Comparison of ENCODE assay signal across 21 cellular contexts in the genomic region with DNA sequence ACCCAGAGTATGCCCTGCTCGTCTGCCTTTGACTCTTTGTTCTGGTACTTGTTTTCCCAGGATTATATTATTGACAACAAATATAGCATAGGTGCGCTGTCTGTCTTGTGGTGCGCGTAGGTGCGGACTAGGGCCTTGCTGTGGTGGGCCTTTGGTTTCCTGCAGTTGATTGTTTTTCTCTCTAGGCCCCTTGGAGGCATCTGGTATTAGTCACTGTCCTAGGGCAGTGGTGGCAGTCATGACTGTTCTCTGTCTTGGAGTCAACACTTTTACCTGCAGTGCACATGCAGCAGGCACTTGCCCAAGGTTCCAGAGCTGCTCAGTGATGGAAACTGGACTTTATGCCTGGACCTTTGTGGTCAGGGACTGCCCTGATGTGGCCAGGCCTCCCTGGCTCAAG. TPM values are rescaled to one million over a fixed set of nuclear protein-coding genes. Genes with fewer than 3 reads are reported as not detected.
A peak's percentile ranks its signal among the peaks of the same experiment; 100 is the strongest.
DNase-seq lines count a peak whose midpoint lies in the region; FAIRE-seq and TF ChIP-seq lines count a peak whose summit lies in the region.
"Had no signal": no experiment of that assay in that cellular context is flagged by ENCODE, and none has a peak within 500 bp of the region (broad histone marks: within the 10 kb centered on the region; RNA-seq: fewer than 3 reads in every experiment).

No MANE protein-coding gene starts in this region.

- intact Hi-C loops in CD4-positive, alpha-beta memory T cell (cut with micrococcal nuclease), result no loop called here
- intact Hi-C loops in activated T-helper 2 cell treated with anti-CD3 and anti-CD28 coated beads, Interferon-gamma antibody, Interleukin-2, Interleukin-4, amounts not matched to agents 10 μg/mL and 5 μg/mL and 100 μg/mL, durations not matched to agents 14 hours and 24 hours and 36 hours (cut with micrococcal nuclease), result no loop called here

- H3K27me3 ChIP-seq in CD4-positive, alpha-beta memory T cell (ENCODE audit: insufficient read depth, low read length), result no peaks in the 10 kb centered on the region
- no peaks in the 10 kb centered on the region for H3K27me3 ChIP-seq in liver (ENCODE audit: control insufficient read depth in 4 of 4, insufficient read depth in 4 of 4, low read length in 3 of 4)
- H3K27me3 ChIP-seq: suprapubic skin had no signal

- TF ChIP-seq CTCF in liver (IDR thresholded peaks at IDR 0.05; ENCODE audit: low read depth, low read length, missing input control) (no peak), GM13976 (IDR thresholded peaks at IDR 0.05; ENCODE audit: borderline replicate concordance, control extremely low read depth, extremely low read depth, insufficient read depth, missing control alignments) (no peak)

- CTCF ChIA-PET in CD4-positive, alpha-beta memory T cell (lab: Charles Lee; ENCODE audit: partially characterized antibody), result no interaction called here

- no peak overlapping the region for H3K27ac ChIP-seq in CD4-positive, alpha-beta memory T cell (ENCODE audit: low read depth, low read length)
- H3K27ac ChIP-seq in KOPT-K1 (ENCODE audit: low read depth, low read length, poor library complexity, severe bottlenecking) (peak overlapping the region; percentile 64), liver (ENCODE audit: low read depth in 1 of 2, low read length in 2 of 2) (peak overlapping the region in 1 of 2 donors; percentile 12)
- H3K27ac ChIP-seq: coronary artery, suprapubic skin had no signal

- no peak for TF ChIP-seq RAD21 in liver (IDR thresholded peaks at IDR 0.05)

- DNase-seq in CD4-positive, alpha-beta memory T cell, result no peak
- no peak for DNase-seq in activated T-helper 2 cell treated with anti-CD3 and anti-CD28 coated beads, Interferon-gamma antibody, Interleukin-2, Interleukin-4, amounts not matched to agents 10 μg/mL and 5 μg/mL and 100 μg/mL, durations not matched to agents 14 hours and 24 hours and 36 hours (ENCODE audit: low spot score)
- DNase-seq in activated effector memory CD4-positive, alpha-beta T cell treated with Interleukin-2 at 50 U/mL for 16 hours, result no peak
- DNase-seq in EL (no peak), GM13976 (ENCODE audit: low spot score) (no peak), frontal cortex (ENCODE audit: low spot score in 2 of 2) (no peak)
- DNase-seq: activated B cell treated with CpG ODN at 0.5 μM for 24 hours; islet precursor cell; Kasumi-1; naive thymus-derived CD4-positive, alpha-beta T cell; NCI-H1436; NCI-H774; OCI-M1; posterior cingulate gyrus; stimulated activated CD4-positive, alpha-beta T cell treated with anti-CD3 and anti-CD28 coated beads, Interleukin-2, amount 100 ng/mL, for 48 hours had no signal

- peaks cover 0 to 2% (median 0%) of the 10 kb centered on the region in 8 donors for H3K9me3 Mint-ChIP-seq in CD4-positive, alpha-beta memory T cell
- H3K9me3 Mint-ChIP-seq in activated T-helper 2 cell treated with anti-CD3 and anti-CD28 coated beads, Interferon-gamma antibody, Interleukin-2, Interleukin-4, amounts not matched to agents 10 μg/mL and 5 μg/mL and 100 μg/mL, durations not matched to agents 14 hours and 24 hours and 36 hours, result no peaks in the 10 kb centered on the region
- H3K9me3 Mint-ChIP-seq: activated B cell treated with CpG ODN at 0.5 μM for 24 hours had no signal

- H3K4me3 ChIP-seq in CD4-positive, alpha-beta memory T cell (ENCODE audit: low read length in 2 of 2), result no peak overlapping the region
- no peak overlapping the region for H3K4me3 ChIP-seq in liver (ENCODE audit: low read depth in 1 of 3, low read length in 3 of 3)
- H3K4me3 ChIP-seq: coronary artery, suprapubic skin had no signal

- FAIRE-seq in frontal cortex (lab: Jason Lieb, UNC), result no peak
- FAIRE-seq: astrocyte, endothelial cell of umbilical vein had no signal

- peak overlapping the region in 2 of 8 donors; percentile 8 to 23 for H3K4me3 Mint-ChIP-seq in CD4-positive, alpha-beta memory T cell
- no peak overlapping the region for H3K4me3 Mint-ChIP-seq in activated T-helper 2 cell treated with anti-CD3 and anti-CD28 coated beads, Interferon-gamma antibody, Interleukin-2, Interleukin-4, amounts not matched to agents 10 μg/mL and 5 μg/mL and 100 μg/mL, durations not matched to agents 14 hours and 24 hours and 36 hours (ENCODE audit: low read depth)
- H3K4me3 Mint-ChIP-seq: activated B cell treated with CpG ODN at 0.5 μM for 24 hours had no signal

- no peaks in the 10 kb centered on the region for H3K27me3 Mint-ChIP-seq in CD4-positive, alpha-beta memory T cell
- H3K27me3 Mint-ChIP-seq in activated T-helper 2 cell treated with anti-CD3 and anti-CD28 coated beads, Interferon-gamma antibody, Interleukin-2, Interleukin-4, amounts not matched to agents 10 μg/mL and 5 μg/mL and 100 μg/mL, durations not matched to agents 14 hours and 24 hours and 36 hours (ENCODE audit: low read depth), result no peaks in the 10 kb centered on the region
- H3K27me3 Mint-ChIP-seq: activated B cell treated with CpG ODN at 0.5 μM for 24 hours; naive thymus-derived CD4-positive, alpha-beta T cell had no signal

- H3K4me1 Mint-ChIP-seq in CD4-positive, alpha-beta memory T cell, result peaks cover 34 to 57% (median 42%) of the 10 kb centered on the region in 4 donors
- peaks cover 16% of the 10 kb centered on the region for H3K4me1 Mint-ChIP-seq in activated T-helper 2 cell treated with anti-CD3 and anti-CD28 coated beads, Interferon-gamma antibody, Interleukin-2, Interleukin-4, amounts not matched to agents 10 μg/mL and 5 μg/mL and 100 μg/mL, durations not matched to agents 14 hours and 24 hours and 36 hours (ENCODE audit: low read depth)

- peaks cover 15% of the 10 kb centered on the region for H3K36me3 ChIP-seq in CD4-positive, alpha-beta memory T cell (ENCODE audit: insufficient read depth, low read length)
- H3K36me3 ChIP-seq in KOPT-K1 (ENCODE audit: insufficient read depth, low read length), result peaks cover 36% of the 10 kb centered on the region
- no peaks in the 10 kb centered on the region for H3K36me3 ChIP-seq in liver (ENCODE audit: control insufficient read depth in 4 of 4, insufficient read depth in 3 of 4, low read depth in 1 of 4, low read length in 3 of 4)

- in situ Hi-C loops in GM13976 (cut with MboI; ENCODE audit: low sequenced_read_pairs, unreplicated experiment), result no loop called here

- peaks cover 17 to 25% of the 10 kb centered on the region in 2 donors for H3K36me3 Mint-ChIP-seq in CD4-positive, alpha-beta memory T cell
- peaks cover 35% of the 10 kb centered on the region for H3K36me3 Mint-ChIP-seq in activated T-helper 2 cell treated with anti-CD3 and anti-CD28 coated beads, Interferon-gamma antibody, Interleukin-2, Interleukin-4, amounts not matched to agents 10 μg/mL and 5 μg/mL and 100 μg/mL, durations not matched to agents 14 hours and 24 hours and 36 hours (ENCODE audit: low read depth)

- H3K9me3 ChIP-seq in CD4-positive, alpha-beta memory T cell (ENCODE audit: control insufficient read depth in 1 of 2, low read length in 2 of 2), result no peaks in the 10 kb centered on the region
- no peaks in the 10 kb centered on the region for H3K9me3 ChIP-seq in KOPT-K1 (ENCODE audit: insufficient read depth, low read length, poor library complexity, severe bottlenecking)
- H3K9me3 ChIP-seq in liver (ENCODE audit: control insufficient read depth in 4 of 4, low read length in 3 of 4), result no peaks in the 10 kb centered on the region
- H3K9me3 ChIP-seq: suprapubic skin had no signal

- peak overlapping the region in 6 of 7 donors; percentile 2 to 68 (median 36) for H3K27ac Mint-ChIP-seq in CD4-positive, alpha-beta memory T cell
- H3K27ac Mint-ChIP-seq in activated T-helper 2 cell treated with anti-CD3 and anti-CD28 coated beads, Interferon-gamma antibody, Interleukin-2, Interleukin-4, amounts not matched to agents 10 μg/mL and 5 μg/mL and 100 μg/mL, durations not matched to agents 14 hours and 24 hours and 36 hours, result peak overlapping the region; percentile 31
- H3K27ac Mint-ChIP-seq: activated B cell treated with CpG ODN at 0.5 μM for 24 hours had no signal

- no peak overlapping the region for H3K9ac ChIP-seq in liver (ENCODE audit: low read depth in 1 of 2, low read length in 2 of 2)

- peaks cover 21% of the 10 kb centered on the region for H3K4me1 ChIP-seq in CD4-positive, alpha-beta memory T cell (ENCODE audit: insufficient read depth, low read length)
- peaks cover 7 to 38% (median 29%) of the 10 kb centered on the region in 4 donors for H3K4me1 ChIP-seq in liver (ENCODE audit: control insufficient read depth in 4 of 4, insufficient read depth in 4 of 4, low read length in 3 of 4)

- 82% methylated on average over 5 of the region's 5 CpGs for WGBS in liver

- POLR2A ChIA-PET in CD4-positive, alpha-beta memory T cell (lab: Charles Lee; ENCODE audit: partially characterized antibody), result no interaction called here

TF ChIP-seq in liver, 16 proteins besides CTCF, POLR2A, EP300 and RAD21:
- TF ChIP-seq SP1 (IDR thresholded peaks at IDR 0.05) (no peak), HNF4A (conservative IDR thresholded peaks at IDR 0.05) (peak; percentile 9 to 42)

RNA-seq across cellular contexts. Expression of gene PPP6R2, which starts 18.6 kb away (rescaled TPM):
- 10 to 100 TPM; 80.1 to 91.2 TPM for total RNA-seq in CD4-positive, alpha-beta memory T cell
- 10 to 100 TPM; 13.3 to 27.7 TPM for polyA plus RNA-seq in CD4-positive, alpha-beta memory T cell
- total RNA-seq in activated T-helper 2 cell treated with anti-CD3 and anti-CD28 coated beads, Interferon-gamma antibody, Interleukin-2, Interleukin-4, amounts not matched to agents 10 μg/mL and 5 μg/mL and 100 μg/mL, durations not matched to agents 14 hours and 24 hours and 36 hours, result 42.9 and 45.0 TPM in 2 replicates
- total RNA-seq in liver, result 100 to 1,000 TPM in 1 of 2 donors, 10 to 100 TPM in 1; 51.7 to 117 TPM
- 10 to 100 TPM; 28.8 to 42.6 TPM for polyA plus RNA-seq in liver
- 62.4 TPM for total RNA-seq in frontal cortex

RNA-seq across cellular contexts. Expression of gene DENND6B, which starts 34.9 kb away (rescaled TPM):
- total RNA-seq in CD4-positive, alpha-beta memory T cell, result 1 to 10 TPM; 1.5 to 2.4 TPM
- under 1 TPM; 0.22 to 0.36 TPM for polyA plus RNA-seq in CD4-positive, alpha-beta memory T cell
- 2.3 and 2.7 TPM in 2 replicates for total RNA-seq in activated T-helper 2 cell treated with anti-CD3 and anti-CD28 coated beads, Interferon-gamma antibody, Interleukin-2, Interleukin-4, amounts not matched to agents 10 μg/mL and 5 μg/mL and 100 μg/mL, durations not matched to agents 14 hours and 24 hours and 36 hours
- total RNA-seq in liver (1 to 10 TPM; 1.1 to 1.2 TPM), frontal cortex (19.6 TPM)
- 1 to 10 TPM in 1 of 2 donors, under 1 TPM in 1; 0.86 to 1.0 TPM for polyA plus RNA-seq in liver

RNA-seq across cellular contexts. Expression of gene PLXNB2, which starts 54.2 kb away (rescaled TPM):
- 1 to 10 TPM; 2.8 to 4.6 TPM for total RNA-seq in CD4-positive, alpha-beta memory T cell
- under 1 TPM in 1 of 2 donors, not detected in 1; 0.40 TPM for polyA plus RNA-seq in CD4-positive, alpha-beta memory T cell
- total RNA-seq in activated T-helper 2 cell treated with anti-CD3 and anti-CD28 coated beads, Interferon-gamma antibody, Interleukin-2, Interleukin-4, amounts not matched to agents 10 μg/mL and 5 μg/mL and 100 μg/mL, durations not matched to agents 14 hours and 24 hours and 36 hours, result 9.8 and 11.1 TPM in 2 replicates
- total RNA-seq in liver (10 to 100 TPM; 28.8 to 95.7 TPM), frontal cortex (44.4 TPM)
- polyA plus RNA-seq in liver, result 10 to 100 TPM; 60.1 to 87.8 TPM
